Comparison of ENCODE assay signal across 10 cellular contexts in the genomic region with DNA sequence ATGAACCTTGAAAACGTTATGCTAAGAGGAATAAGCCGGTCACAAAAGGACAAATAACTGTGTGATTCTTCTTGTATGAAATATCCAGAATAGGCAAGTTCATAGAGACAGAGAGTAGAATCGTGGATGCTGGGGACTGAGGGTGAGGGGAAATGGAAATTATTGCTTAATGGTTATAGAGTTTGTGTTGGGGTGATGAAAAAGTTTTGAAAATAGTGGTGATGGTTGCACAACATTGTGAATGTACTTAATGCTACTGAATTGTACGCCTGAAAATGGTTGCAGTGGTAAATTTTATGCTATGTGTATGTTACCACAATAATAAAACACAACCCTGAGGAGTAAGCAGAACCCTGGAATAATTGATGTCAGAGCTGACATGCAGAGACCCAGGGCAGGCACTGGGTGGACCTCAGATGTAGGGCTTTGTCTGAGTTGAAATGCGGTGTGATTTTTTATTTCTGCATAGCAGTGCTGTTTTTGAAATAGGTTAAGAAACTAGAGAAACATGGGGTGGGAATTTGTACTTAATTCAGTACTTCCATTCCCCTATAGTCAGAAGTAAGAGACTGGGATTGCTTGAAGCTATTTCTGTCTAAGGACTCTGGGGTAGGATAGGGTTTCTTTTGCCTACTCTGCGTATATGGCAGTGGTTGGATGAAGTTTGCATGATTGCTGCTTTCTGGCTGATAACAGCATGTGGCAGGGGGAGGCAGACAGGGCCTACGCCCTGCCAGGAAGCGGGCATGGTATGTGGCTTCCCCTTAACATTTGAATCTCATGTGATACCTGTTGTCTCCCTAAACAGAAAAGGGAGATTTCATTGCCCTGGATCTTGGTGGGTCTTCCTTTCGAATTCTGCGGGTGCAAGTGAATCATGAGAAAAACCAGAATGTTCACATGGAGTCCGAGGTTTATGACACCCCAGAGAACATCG. TPM values are rescaled to one million over a fixed set of nuclear protein-coding genes. Genes with fewer than 3 reads are reported as not detected.
DNase-seq lines count a peak whose midpoint lies in the region; ATAC-seq and TF ChIP-seq lines count a peak whose summit lies in the region.
"Had no signal": no experiment of that assay in that cellular context is flagged by ENCODE, and none has a peak within 500 bp of the region (broad histone marks: within the 10 kb centered on the region; RNA-seq: fewer than 3 reads in every experiment).

No MANE protein-coding gene starts in this region.

- H3K27me3 Mint-ChIP-seq in activated CD4-positive, alpha-beta memory T cell treated with anti-CD3 and anti-CD28 coated beads, Interleukin-2, amount 10 ng/mL, durations not matched to agents 7 days and 5 days, result no peaks in the 10 kb centered on the region

- no peaks in the 10 kb centered on the region for H3K9me3 Mint-ChIP-seq in activated CD4-positive, alpha-beta memory T cell treated with anti-CD3 and anti-CD28 coated beads, Interleukin-2, amount 10 ng/mL, durations not matched to agents 7 days and 5 days

- no peaks in the 10 kb centered on the region for H3K36me3 ChIP-seq in urinary bladder (ENCODE audit: insufficient read depth)

- peaks cover 56% of the 10 kb centered on the region for H3K4me1 Mint-ChIP-seq in activated CD4-positive, alpha-beta memory T cell treated with anti-CD3 and anti-CD28 coated beads, Interleukin-2, amount 10 ng/mL, durations not matched to agents 7 days and 5 days

- H3K4me3 Mint-ChIP-seq in activated CD4-positive, alpha-beta memory T cell treated with anti-CD3 and anti-CD28 coated beads, Interleukin-2, amount 10 ng/mL, durations not matched to agents 7 days and 5 days, result peak overlapping the region; percentile 15

- H3K4me3 ChIP-seq in fibroblast of pulmonary artery (replicated peaks; ENCODE audit: low read depth, low read length), result no peak overlapping the region
- no peak overlapping the region for H3K4me3 ChIP-seq in urinary bladder (ENCODE audit: low read depth, low read length)

- H3K36me3 Mint-ChIP-seq in activated CD4-positive, alpha-beta memory T cell treated with anti-CD3 and anti-CD28 coated beads, Interleukin-2, amount 10 ng/mL, durations not matched to agents 7 days and 5 days (ENCODE audit: low read depth), result peaks cover 39% of the 10 kb centered on the region

- WGBS in urinary bladder, result 82% methylated on average over 12 of the region's 12 CpGs

- ATAC-seq in Right ventricle myocardium superior (ENCODE audit: poor library complexity) (no peak), HG03439 (IDR thresholded peaks at IDR 0.05; ENCODE audit: unreplicated experiment) (no peak)

- DNase-seq in cardiac septum (ENCODE audit: low spot score) (peak; percentile 70), Right ventricle myocardium superior (no peak), fibroblast of pulmonary artery (ENCODE audit: low read depth) (peak; percentile 51), NCI-H146 (lab: John Stamatoyannopoulos, UW) (no peak), islet precursor cell (no peak)
- DNase-seq in activated CD4-positive, alpha-beta memory T cell treated with anti-CD3 and anti-CD28 coated beads, Interleukin-2, amount 10 ng/mL, durations not matched to agents 7 days and 5 days, result peak; percentile 71
- DNase-seq: hippocampal formation, NCI-H69 had no signal

- H3K27ac Mint-ChIP-seq in activated CD4-positive, alpha-beta memory T cell treated with anti-CD3 and anti-CD28 coated beads, Interleukin-2, amount 10 ng/mL, durations not matched to agents 7 days and 5 days, result peak overlapping the region; percentile 80

- peaks cover 2% of the 10 kb centered on the region for H3K4me1 ChIP-seq in urinary bladder (ENCODE audit: insufficient read depth)

- H3K27ac ChIP-seq in urinary bladder (ENCODE audit: low read depth), result peak overlapping the region; percentile 49

- no peak for TF ChIP-seq CTCF in fibroblast of pulmonary artery (IDR thresholded peaks at IDR 0.05; ENCODE audit: low read length, missing control alignments)

- POLR2A ChIA-PET in activated CD4-positive, alpha-beta memory T cell treated with anti-CD3 and anti-CD28 coated beads, Interleukin-2, amount 10 ng/mL, durations not matched to agents 7 days and 5 days (lab: Charles Lee), result interaction anchor here (0.6 to 1.4 kb wide), 6 partner anchors 11 to 130 kb away, joined by 3 to 6 read pairs (median 4); no protein-coding TSS in a partner anchor

- intact Hi-C loops in cardiac septum (cut with DNase I), result loop anchor here (2.0 kb wide), 1 partner anchor 41 kb away; no protein-coding TSS in a partner anchor
- intact Hi-C loops in Right ventricle myocardium superior (cut with DNase I), result no loop called here

- CTCF ChIA-PET in activated CD4-positive, alpha-beta memory T cell treated with anti-CD3 and anti-CD28 coated beads, Interleukin-2, amount 10 ng/mL, durations not matched to agents 7 days and 5 days (lab: Charles Lee), result interaction anchor here (0.8 to 1.4 kb wide), 4 partner anchors 10 to 121 kb away, joined by 3 to 6 read pairs (median 4); no protein-coding TSS in a partner anchor

RNA-seq across cellular contexts. Expression of a gene that starts 57.4 kb away (rescaled TPM):
- total RNA-seq in cardiac septum, result 0.13 TPM
- total RNA-seq in Right ventricle myocardium superior, result 0.24 TPM
- total RNA-seq in activated CD4-positive, alpha-beta memory T cell treated with anti-CD3 and anti-CD28 coated beads, Interleukin-2, amount 10 ng/mL, durations not matched to agents 7 days and 5 days, result not detected
- 4.5 TPM for total RNA-seq in urinary bladder
- polyA plus RNA-seq in urinary bladder, result 121 TPM

Comparison
In these comparisons a context has a peak if more than half of its experiments do, and no peak if none do; other contexts are left out.
1. DNase-seq: peak in cardiac septum (single experiment), activated CD4-positive, alpha-beta memory T cell treated with anti-CD3 and anti-CD28 coated beads, Interleukin-2, amount 10 ng/mL, durations not matched to agents 7 days and 5 days (single experiment) and fibroblast of pulmonary artery (single experiment); none in Right ventricle myocardium superior (single experiment), NCI-H146 (single experiment) and islet precursor cell (single experiment).